Comparison of ENCODE assay signal across 8 cellular contexts in the genomic region with DNA sequence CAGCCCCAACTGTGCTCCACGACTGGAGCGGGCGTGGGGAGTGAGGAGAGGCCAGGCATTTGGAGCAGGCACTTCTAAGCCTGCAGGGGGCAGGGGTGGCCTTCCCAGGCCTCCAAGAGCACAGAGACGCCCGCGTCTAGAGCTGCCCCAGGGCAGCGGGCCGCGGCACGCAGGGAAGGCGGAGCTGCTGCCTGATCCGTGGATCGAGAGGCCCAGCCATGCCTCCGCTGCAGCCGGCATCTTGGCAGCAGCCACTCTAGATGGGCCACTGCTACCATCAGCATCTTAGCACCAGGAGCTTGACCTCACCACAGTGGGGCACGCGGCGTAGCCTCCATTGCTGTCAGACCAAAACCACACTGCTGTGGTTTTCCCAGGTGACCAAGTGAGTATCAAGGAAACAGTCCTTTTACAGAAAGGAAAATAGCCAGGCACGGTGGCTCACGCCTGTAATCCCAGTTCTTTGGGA. TPM values are rescaled to one million over a fixed set of nuclear protein-coding genes. Genes with fewer than 3 reads are reported as not detected.
DNase-seq lines count a peak whose midpoint lies in the region; ATAC-seq, FAIRE-seq and TF ChIP-seq lines count a peak whose summit lies in the region.

No MANE protein-coding gene starts in this region.

- H3K4ac ChIP-seq in H1 (replicated peaks; ENCODE audit: insufficient read length, low read depth, low read length) (peak overlapping the region; percentile 78), mesenchymal stem cell (ENCODE audit: low read depth in 1 of 2, low read length in 2 of 2) (peak overlapping the region in 1 of 2 experiments; percentile 55)

- CTCF ChIA-PET in CD8-positive, alpha-beta T cell (lab: Charles Lee), result interaction anchor here (0.7 to 1.8 kb wide), 6 partner anchors 47 to 532 kb away, joined by 3 to 7 read pairs (median 4); no protein-coding TSS in a partner anchor
- CTCF ChIA-PET in H1 (lab: Charles Lee; ENCODE audit: partially characterized antibody), result interaction anchor here (0.5 to 4.7 kb wide), 33 partner anchors 9 to 1259 kb away, joined by 3 to 50 read pairs (median 4); no protein-coding TSS in a partner anchor

- TF ChIP-seq POLR2A in H1 (IDR thresholded peaks at IDR 0.05; ENCODE audit: control extremely low read depth in 1 of 2, low read depth in 2 of 2, low read length in 2 of 2), result no peak

- H3K9me3 ChIP-seq in CD8-positive, alpha-beta T cell (ENCODE audit: low read length), result no peaks in the 10 kb centered on the region
- no peaks in the 10 kb centered on the region for H3K9me3 ChIP-seq in H1 (ENCODE audit: insufficient read depth in 2 of 2, low read depth in 1 of 2, low read length in 1 of 2)
- no peaks in the 10 kb centered on the region for H3K9me3 ChIP-seq in mesenchymal stem cell (ENCODE audit: control insufficient read depth, low read length)

- H2AK5ac ChIP-seq in H1 (ENCODE audit: low read depth, low read length), result no peak overlapping the region
- no peak overlapping the region for H2AK5ac ChIP-seq in mesenchymal stem cell (ENCODE audit: low read length, severe bottlenecking)

- H4K20me1 ChIP-seq in H1 (replicated peaks in 1 of 2; ENCODE audit: control insufficient read depth in 1 of 2, insufficient read depth in 2 of 2, low read length in 2 of 2), result peaks cover 0 to 3% of the 10 kb centered on the region in 2 experiments

- 40% methylated on average over 15 of the region's 20 CpGs; no CpG with 5 or more reads in 1 of the 2 experiments for WGBS in H1 (ENCODE audit: extremely low coverage in 1 of 2, insufficient coverage in 1 of 2, insufficient read length in 1 of 2, insufficient replicate concordance in 2 of 2, low coverage in 1 of 2, low lambda C conversion rate in 2 of 2, missing lambda C conversion rate in 1 of 2), 2 experiments
- 29% methylated on average over 20 of the region's 20 CpGs for WGBS in mesenchymal stem cell

- H3K36me3 Mint-ChIP-seq in CD8-positive, alpha-beta T cell, result no peaks in the 10 kb centered on the region

- H4K91ac ChIP-seq in H1 (replicated peaks; ENCODE audit: insufficient read length, low read length) (peak overlapping the region; percentile 74), mesenchymal stem cell (ENCODE audit: low read length) (peak overlapping the region; percentile 89)

- no peak overlapping the region for H3K14ac ChIP-seq in H1 (ENCODE audit: insufficient read length)
- H3K14ac ChIP-seq in mesenchymal stem cell (ENCODE audit: low read length in 2 of 2), result peak overlapping the region in 1 of 2 experiments; percentile 64

- H3K79me1 ChIP-seq in H1 (ENCODE audit: low read depth, low read length) (no peaks in the 10 kb centered on the region; the same call in 1 of the 2 replicates), mesenchymal stem cell (replicated peaks; ENCODE audit: low read length, poor library complexity, severe bottlenecking) (peaks cover 8% of the 10 kb centered on the region)

- peak in 3 of 7 experiments; percentile 36 to 62 (median 51) for DNase-seq in CD8-positive, alpha-beta T cell
- peak; percentile 71 for DNase-seq in HPDE6-E6E7 (ENCODE audit: extremely low spot score)
- DNase-seq in H1 (ENCODE audit: low read depth in 1 of 2, low spot score in 2 of 2), result peak; percentile 53 to 78
- peak; percentile 78 for DNase-seq in mesenchymal stem cell
- DNase-seq in stimulated activated naive CD8-positive, alpha-beta T cell treated with anti-CD3 and anti-CD28 coated beads, Interleukin-15, amount 100 ng/mL, for 72 hours, result peak; percentile 65
- DNase-seq in NK-92 treated with Interleukin-12 subunit alpha and Interleukin-12 subunit beta, amount 100 ng/mL, for 24 hours (lab: John Stamatoyannopoulos, UW), result no peak

- no peaks in the 10 kb centered on the region for H3K4me1 ChIP-seq in CD8-positive, alpha-beta T cell (ENCODE audit: insufficient read depth, low read length)
- H3K4me1 ChIP-seq in H1 (replicated peaks in 1 of 4; ENCODE audit: control insufficient read depth in 3 of 4, insufficient read depth in 4 of 4, low read length in 3 of 4), result peaks cover 0 to 9% (median 2%) of the 10 kb centered on the region in 4 experiments; a peak in 3 of 7 replicates
- H3K4me1 ChIP-seq in mesenchymal stem cell (ENCODE audit: control insufficient read depth, insufficient read depth, low read depth, low read length), result peaks cover 8% of the 10 kb centered on the region

- H3K27me3 Mint-ChIP-seq in CD8-positive, alpha-beta T cell (ENCODE audit: low read depth), result no peaks in the 10 kb centered on the region
- peaks cover 8% of the 10 kb centered on the region for H3K27me3 Mint-ChIP-seq in stimulated activated naive CD8-positive, alpha-beta T cell treated with anti-CD3 and anti-CD28 coated beads, Interleukin-15, amount 100 ng/mL, for 72 hours

- no peak overlapping the region for H3K56ac ChIP-seq in H1 (replicated peaks; ENCODE audit: insufficient read length, low read depth, low read length)

- H3K23ac ChIP-seq in H1 (ENCODE audit: insufficient read length), result no peak overlapping the region
- peak overlapping the region in 1 of 2 experiments; percentile 26 for H3K23ac ChIP-seq in mesenchymal stem cell (ENCODE audit: low read length in 2 of 2)

- H3K4me2 ChIP-seq in H1 (ENCODE audit: insufficient read depth in 1 of 2, low read depth in 2 of 2, low read length in 2 of 2) (peak overlapping the region in 1 of 2 experiments; percentile 47; a peak in 2 of 4 replicates), mesenchymal stem cell (ENCODE audit: low read length, poor library complexity, severe bottlenecking) (peak overlapping the region; percentile 54)

- H3K18ac ChIP-seq in H1 (ENCODE audit: extremely low read depth, low read length) (no peak overlapping the region), mesenchymal stem cell (ENCODE audit: low read depth in 1 of 2, low read length in 2 of 2) (peak overlapping the region; percentile 24 to 52)

- no peak overlapping the region for H3K4me3 ChIP-seq in CD8-positive, alpha-beta T cell (ENCODE audit: low read depth, low read length)
- H3K4me3 ChIP-seq in WI38 (ENCODE audit: low read depth, low read length) (no peak overlapping the region), H1 (ENCODE audit: extremely low read depth in 1 of 4, insufficient read depth in 2 of 4, low read depth in 3 of 4, low read length in 4 of 4) (peak overlapping the region in 1 of 4 experiments; percentile 25; a peak in 1 of 8 replicates), mesenchymal stem cell (ENCODE audit: insufficient read depth in 1 of 2, low read depth in 1 of 2, low read length in 2 of 2) (peak overlapping the region in 1 of 2 experiments; percentile 38)

- H2BK5ac ChIP-seq in H1 (ENCODE audit: low read depth, low read length), result no peak overlapping the region
- no peak overlapping the region for H2BK5ac ChIP-seq in mesenchymal stem cell (ENCODE audit: low read depth, low read length, poor library complexity, severe bottlenecking)

- no peak overlapping the region for H4K5ac ChIP-seq in H1 (ENCODE audit: insufficient read length, low read depth, low read length)

- peak; percentile 78 to 85 for TF ChIP-seq RAD21 in H1 (IDR thresholded peaks at IDR 0.05 in 1 of 2, conservative IDR thresholded peaks at IDR 0.05 in 1 of 2; ENCODE audit: low read depth in 2 of 2, low read length in 2 of 2)

- no peak for TF ChIP-seq EP300 in H1 (IDR thresholded peaks at IDR 0.05; ENCODE audit: borderline replicate concordance in 1 of 2, low read depth in 2 of 2, low read length in 2 of 2)

- H2BK15ac ChIP-seq in H1 (ENCODE audit: low read length) (peak overlapping the region; percentile 96; the same call in 1 of the 2 replicates), mesenchymal stem cell (ENCODE audit: low read depth, poor library complexity, severe bottlenecking) (no peak overlapping the region)

- H3K9ac ChIP-seq in H1 (replicated peaks in 1 of 4; ENCODE audit: extremely low read depth in 1 of 4, low read depth in 3 of 4, low read length in 3 of 4) (no peak overlapping the region), mesenchymal stem cell (ENCODE audit: low read length) (peak overlapping the region; percentile 30)

- H3K36me3 ChIP-seq in CD8-positive, alpha-beta T cell (ENCODE audit: insufficient read depth, low read length), result no peaks in the 10 kb centered on the region
- no peaks in the 10 kb centered on the region for H3K36me3 ChIP-seq in H1 (ENCODE audit: control insufficient read depth in 2 of 4, insufficient read depth in 4 of 4, low read length in 3 of 4)
- peaks cover 0 to 24% of the 10 kb centered on the region in 2 experiments for H3K36me3 ChIP-seq in mesenchymal stem cell (ENCODE audit: control insufficient read depth in 1 of 2, insufficient read depth in 2 of 2, low read depth in 1 of 2, low read length in 2 of 2)

- H4K8ac ChIP-seq in H1 (ENCODE audit: extremely low read depth, insufficient read depth, low read length) (peak overlapping the region; percentile 91), mesenchymal stem cell (ENCODE audit: low read length) (peak overlapping the region; percentile 98)

- peak; percentile 82 for ATAC-seq in CD8-positive, alpha-beta T cell
- ATAC-seq in stimulated activated naive CD8-positive, alpha-beta T cell treated with anti-CD3 and anti-CD28 coated beads, Interleukin-15, amount 100 ng/mL, for 72 hours, result peak; percentile 93
- no peak for ATAC-seq in GM21737 (IDR thresholded peaks at IDR 0.05; ENCODE audit: unreplicated experiment)

- H3K23me2 ChIP-seq in H1 (ENCODE audit: low read depth, low read length), result peaks cover 5% of the 10 kb centered on the region; the same call in 1 of the 2 replicates

- POLR2A ChIA-PET in CD8-positive, alpha-beta T cell (lab: Charles Lee), result no interaction called here
- POLR2A ChIA-PET in H1 (lab: Charles Lee; ENCODE audit: partially characterized antibody), result interaction anchor here (0.9 to 1.5 kb wide), 4 partner anchors 10 to 89 kb away, joined by 3 to 4 read pairs (median 3); no protein-coding TSS in a partner anchor

- H2AFZ ChIP-seq in H1 (ENCODE audit: low read length) (peak overlapping the region; percentile 85; the same call in 1 of the 2 replicates), mesenchymal stem cell (ENCODE audit: low read depth, low read length) (peak overlapping the region; percentile 30)

- no peaks in the 10 kb centered on the region for H3K27me3 ChIP-seq in CD8-positive, alpha-beta T cell (ENCODE audit: insufficient read depth, low read length)
- no peaks in the 10 kb centered on the region; a peak in 2 of 7 replicates for H3K27me3 ChIP-seq in H1 (replicated peaks in 1 of 4; ENCODE audit: control insufficient read depth in 3 of 4, extremely low read depth in 1 of 4, insufficient read depth in 3 of 4, low read length in 3 of 4)
- H3K27me3 ChIP-seq in mesenchymal stem cell (ENCODE audit: control insufficient read depth in 1 of 2, insufficient read depth in 1 of 2, low read length in 2 of 2), result no peaks in the 10 kb centered on the region

- no peak overlapping the region for H2BK20ac ChIP-seq in H1 (ENCODE audit: low read length)

- H2BK12ac ChIP-seq in H1 (ENCODE audit: low read depth, low read length), result no peak overlapping the region
- no peak overlapping the region for H2BK12ac ChIP-seq in mesenchymal stem cell (ENCODE audit: low read length in 2 of 2)

- no peaks in the 10 kb centered on the region for H3K9me3 Mint-ChIP-seq in CD8-positive, alpha-beta T cell
- H3K9me3 Mint-ChIP-seq in stimulated activated naive CD8-positive, alpha-beta T cell treated with anti-CD3 and anti-CD28 coated beads, Interleukin-15, amount 100 ng/mL, for 72 hours, result no peaks in the 10 kb centered on the region

- FAIRE-seq in H1 (lab: Jason Lieb, UNC), result no peak

- H3K4me3 Mint-ChIP-seq in CD8-positive, alpha-beta T cell, result no peak overlapping the region
- peak overlapping the region; percentile 69 to 78 for H3K4me3 Mint-ChIP-seq in stimulated activated naive CD8-positive, alpha-beta T cell treated with anti-CD3 and anti-CD28 coated beads, Interleukin-15, amount 100 ng/mL, for 72 hours

- H3K79me2 ChIP-seq in H1 (ENCODE audit: control insufficient read depth in 1 of 2, insufficient read depth in 2 of 2, low read length in 2 of 2), result no peaks in the 10 kb centered on the region

- intact Hi-C loops in CD8-positive, alpha-beta T cell (cut with DNase I, micrococcal nuclease), result loop anchor here (1.0 to 2.0 kb wide), 2 partner anchors 99 to 106 kb away; no protein-coding TSS in a partner anchor

- no peak overlapping the region for H3K27ac Mint-ChIP-seq in CD8-positive, alpha-beta T cell
- H3K27ac Mint-ChIP-seq in stimulated activated naive CD8-positive, alpha-beta T cell treated with anti-CD3 and anti-CD28 coated beads, Interleukin-15, amount 100 ng/mL, for 72 hours, result no peak overlapping the region

- H3K27ac ChIP-seq in CD8-positive, alpha-beta T cell (ENCODE audit: low read depth, low read length), result no peak overlapping the region
- H3K27ac ChIP-seq in H1 (ENCODE audit: low read depth, low read length), result no peak overlapping the region
- H3K27ac ChIP-seq in mesenchymal stem cell (ENCODE audit: low read length, poor library complexity, severe bottlenecking), result no peak overlapping the region

- no peak for TF ChIP-seq CTCF in CD8-positive, alpha-beta T cell (IDR thresholded peaks at IDR 0.05)
- TF ChIP-seq CTCF in WI38 (IDR thresholded peaks at IDR 0.05; ENCODE audit: low read depth, low read length) (peak; percentile 20; the same call in 1 of the 2 replicates), H1 (IDR thresholded peaks at IDR 0.05; ENCODE audit: control extremely low read depth in 1 of 3, insufficient read depth in 1 of 3, low read depth in 1 of 3, low read length in 3 of 3) (peak; percentile 78 to 88 (median 81))

- H3K4me1 Mint-ChIP-seq in CD8-positive, alpha-beta T cell (ENCODE audit: low read depth), result peaks cover 6% of the 10 kb centered on the region
- H3K4me1 Mint-ChIP-seq in stimulated activated naive CD8-positive, alpha-beta T cell treated with anti-CD3 and anti-CD28 coated beads, Interleukin-15, amount 100 ng/mL, for 72 hours, result peaks cover 10% of the 10 kb centered on the region

- H2BK120ac ChIP-seq in H1 (replicated peaks; ENCODE audit: low read depth, low read length) (no peak overlapping the region), mesenchymal stem cell (ENCODE audit: low read depth, low read length) (no peak overlapping the region)

RNA-seq across cellular contexts. Expression of gene WDR45B, which starts 20.4 kb away (rescaled TPM):
- total RNA-seq in CD8-positive, alpha-beta T cell, result 100 to 1,000 TPM; 103 to 107 TPM
- 82.0 and 88.8 TPM in 2 replicates for total RNA-seq in H1 (2021; fragmentation: NEBNext Ultra II Directional; extraction: Animal tissue kit (Norgen Biotek cat#: 25700))
- polyA plus RNA-seq in H1 (2011; rRNA removed), result 100 and 101 TPM in 2 replicates
- 110 TPM for polyA plus RNA-seq in H1 (2011; cell fraction: cytosol; rRNA removed)
- 107 TPM for polyA plus RNA-seq in H1 (2011; cell fraction: nucleus; rRNA removed)
- 81.1 to 86.2 TPM (median 86.2 TPM) in 4 replicates for polyA plus RNA-seq in H1 (2012, experiment 1 of 2)
- polyA plus RNA-seq in H1 (2012, experiment 2 of 2), result 57.9 TPM
- polyA plus RNA-seq in H1 (2013, experiment 1 of 2), result 70.1 TPM
- polyA plus RNA-seq in H1 (2013, experiment 2 of 2), result 72.8 TPM
- 93.1 and 96.5 TPM in 2 replicates for polyA minus RNA-seq in H1 (2011; rRNA and poly(A)+ RNA removed)
- 50.5 TPM for polyA minus RNA-seq in H1 (2011; cell fraction: cytosol; rRNA and poly(A)+ RNA removed)
- polyA minus RNA-seq in H1 (2011; cell fraction: nucleus; rRNA and poly(A)+ RNA removed), result 34.8 TPM
- 65.7 TPM for polyA plus RNA-seq in mesenchymal stem cell (2013, experiment 1 of 2)
- 65.3 TPM for polyA plus RNA-seq in mesenchymal stem cell (2013, experiment 2 of 2)

RNA-seq across cellular contexts. Expression of gene RAB40B, which starts 29.8 kb away (rescaled TPM):
- total RNA-seq in CD8-positive, alpha-beta T cell, result 1 to 10 TPM; 1.1 to 1.2 TPM
- 3.1 and 3.3 TPM in 2 replicates for total RNA-seq in H1 (2021; fragmentation: NEBNext Ultra II Directional; extraction: Animal tissue kit (Norgen Biotek cat#: 25700))
- 4.6 and 7.1 TPM in 2 replicates for polyA plus RNA-seq in H1 (2011; rRNA removed)
- polyA plus RNA-seq in H1 (2011; cell fraction: cytosol; rRNA removed), result 2.9 TPM
- 5.8 TPM for polyA plus RNA-seq in H1 (2011; cell fraction: nucleus; rRNA removed)
- 4.1 to 5.9 TPM (median 4.3 TPM) in 4 replicates for polyA plus RNA-seq in H1 (2012, experiment 1 of 2)
- 13.5 TPM for polyA plus RNA-seq in H1 (2012, experiment 2 of 2)
- 2.4 TPM for polyA plus RNA-seq in H1 (2013, experiment 1 of 2)
- 3.6 TPM for polyA plus RNA-seq in H1 (2013, experiment 2 of 2)
- 0.95 and 1.5 TPM in 2 replicates for polyA minus RNA-seq in H1 (2011; rRNA and poly(A)+ RNA removed)
- polyA minus RNA-seq in H1 (2011; cell fraction: cytosol; rRNA and poly(A)+ RNA removed), result 1.1 TPM
- 1.8 TPM for polyA minus RNA-seq in H1 (2011; cell fraction: nucleus; rRNA and poly(A)+ RNA removed)
- 8.5 TPM for polyA plus RNA-seq in mesenchymal stem cell (2013, experiment 1 of 2)
- polyA plus RNA-seq in mesenchymal stem cell (2013, experiment 2 of 2), result 7.7 TPM

RNA-seq across cellular contexts. Expression of gene FN3KRP, which starts 47.8 kb away (rescaled TPM):
- total RNA-seq in CD8-positive, alpha-beta T cell, result 10 to 100 TPM; 29.3 to 30.9 TPM
- 21.4 and 23.3 TPM in 2 replicates for total RNA-seq in H1 (2021; fragmentation: NEBNext Ultra II Directional; extraction: Animal tissue kit (Norgen Biotek cat#: 25700))
- polyA plus RNA-seq in H1 (2011; rRNA removed), result 17.1 and 18.1 TPM in 2 replicates
- polyA plus RNA-seq in H1 (2011; cell fraction: cytosol; rRNA removed), result 17.3 TPM
- 19.5 TPM for polyA plus RNA-seq in H1 (2011; cell fraction: nucleus; rRNA removed)
- polyA plus RNA-seq in H1 (2012, experiment 1 of 2), result 29.8 to 30.3 TPM (median 30.2 TPM) in 4 replicates
- 18.4 TPM for polyA plus RNA-seq in H1 (2012, experiment 2 of 2)
- polyA plus RNA-seq in H1 (2013, experiment 1 of 2), result 13.8 TPM
- 13.2 TPM for polyA plus RNA-seq in H1 (2013, experiment 2 of 2)
- polyA minus RNA-seq in H1 (2011; rRNA and poly(A)+ RNA removed), result 10.1 and 10.7 TPM in 2 replicates
- polyA minus RNA-seq in H1 (2011; cell fraction: cytosol; rRNA and poly(A)+ RNA removed), result 8.7 TPM
- polyA minus RNA-seq in H1 (2011; cell fraction: nucleus; rRNA and poly(A)+ RNA removed), result 4.8 TPM
- polyA plus RNA-seq in mesenchymal stem cell (2013, experiment 1 of 2), result 13.0 TPM
- polyA plus RNA-seq in mesenchymal stem cell (2013, experiment 2 of 2), result 12.8 TPM
